In the genomic region with DNA sequence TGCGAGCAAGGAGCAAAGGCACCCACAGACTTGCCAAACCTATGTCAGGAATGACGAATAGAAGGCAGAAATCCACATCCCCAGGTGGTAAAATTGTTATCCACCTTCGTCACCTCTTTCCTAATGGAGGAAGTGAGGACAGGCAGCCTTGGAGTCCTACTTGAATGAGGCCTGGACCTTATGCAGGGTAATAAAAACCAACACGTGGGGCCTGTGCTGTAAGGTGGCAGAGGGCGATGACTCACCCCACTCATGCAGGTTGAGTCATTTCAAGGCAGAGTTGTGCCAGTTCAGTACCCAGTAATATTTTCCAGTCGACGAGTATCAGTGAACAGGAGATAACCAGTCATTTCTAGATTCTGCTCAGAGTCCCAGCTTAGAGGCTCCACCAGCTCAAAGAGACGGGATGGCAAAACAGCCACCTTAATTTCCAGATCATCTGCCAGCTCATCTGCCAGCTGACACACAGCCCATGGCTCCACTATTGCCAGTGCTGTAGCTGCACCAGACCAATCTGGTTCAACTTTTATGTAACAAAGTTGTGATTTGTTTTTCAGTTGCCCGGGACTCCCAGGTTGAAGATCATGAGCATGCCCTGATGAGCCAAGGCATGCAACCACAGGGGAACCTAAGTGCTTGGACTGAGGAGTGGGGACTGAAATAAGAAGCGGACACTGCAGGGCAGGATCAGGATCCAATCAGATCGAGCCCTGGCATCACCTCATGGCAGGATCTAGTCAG, we compare ENCODE assay signal across 2 cellular contexts.
TF ChIP-seq lines count a peak whose summit lies in the region.

No MANE protein-coding gene starts in this region.

TF ChIP-seq in HCT116, 20 proteins besides CTCF, POLR2A, EP300 and RAD21:
- TF ChIP-seq EZH2 (IDR thresholded peaks at IDR 0.05) (no peak), CEBPB (IDR thresholded peaks at IDR 0.05; ENCODE audit: low read depth) (peak; percentile 95), TCF7L2 (IDR thresholded peaks at IDR 0.05; ENCODE audit: borderline replicate concordance, extremely low read depth, insufficient read depth, insufficient read length) (peak; percentile 71), ZNF274 (IDR thresholded peaks at IDR 0.05; ENCODE audit: low read depth, low read length) (no peak), SIN3A (IDR thresholded peaks at IDR 0.05; ENCODE audit: low read depth) (peak; percentile 98), POLR2AphosphoS5 (IDR thresholded peaks at IDR 0.05; ENCODE audit: low read depth, low read length) (peak; percentile 80), EGR1 (IDR thresholded peaks at IDR 0.05; ENCODE audit: low read depth) (peak; percentile 51), YY1 (IDR thresholded peaks at IDR 0.05; ENCODE audit: extremely low read depth, insufficient replicate concordance, low read depth, low read length) (peak; percentile 72), JUND (IDR thresholded peaks at IDR 0.05) (peak; percentile 100), ZFX (IDR thresholded peaks at IDR 0.05) (no peak), ELF1 (IDR thresholded peaks at IDR 0.05; ENCODE audit: borderline replicate concordance, low read depth) (no peak; the same call in 1 of the 2 replicates), SRF (IDR thresholded peaks at IDR 0.05; ENCODE audit: low read depth) (peak; percentile 88), CBX3 (IDR thresholded peaks at IDR 0.05; ENCODE audit: low read depth) (peak; percentile 95), SP1 (IDR thresholded peaks at IDR 0.05; ENCODE audit: low read depth) (peak; percentile 98), EZH2phosphoT487 (IDR thresholded peaks at IDR 0.05; ENCODE audit: borderline replicate concordance) (no peak), FOSL1 (IDR thresholded peaks at IDR 0.05; ENCODE audit: low read depth) (peak; percentile 100)
- TF ChIP-seq, protein P1, sequence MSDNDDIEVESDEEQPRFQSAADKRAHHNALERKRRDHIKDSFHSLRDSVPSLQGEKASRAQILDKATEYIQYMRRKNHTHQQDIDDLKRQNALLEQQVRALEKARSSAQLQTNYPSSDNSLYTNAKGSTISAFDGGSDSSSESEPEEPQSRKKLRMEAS (IDR thresholded peaks at IDR 0.05): peak; percentile 98
- TF ChIP-seq, protein P2, sequence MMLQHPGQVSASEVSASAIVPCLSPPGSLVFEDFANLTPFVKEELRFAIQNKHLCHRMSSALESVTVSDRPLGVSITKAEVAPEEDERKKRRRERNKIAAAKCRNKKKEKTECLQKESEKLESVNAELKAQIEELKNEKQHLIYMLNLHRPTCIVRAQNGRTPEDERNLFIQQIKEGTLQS (IDR thresholded peaks at IDR 0.05): peak; percentile 93
- TF ChIP-seq, protein P3, sequence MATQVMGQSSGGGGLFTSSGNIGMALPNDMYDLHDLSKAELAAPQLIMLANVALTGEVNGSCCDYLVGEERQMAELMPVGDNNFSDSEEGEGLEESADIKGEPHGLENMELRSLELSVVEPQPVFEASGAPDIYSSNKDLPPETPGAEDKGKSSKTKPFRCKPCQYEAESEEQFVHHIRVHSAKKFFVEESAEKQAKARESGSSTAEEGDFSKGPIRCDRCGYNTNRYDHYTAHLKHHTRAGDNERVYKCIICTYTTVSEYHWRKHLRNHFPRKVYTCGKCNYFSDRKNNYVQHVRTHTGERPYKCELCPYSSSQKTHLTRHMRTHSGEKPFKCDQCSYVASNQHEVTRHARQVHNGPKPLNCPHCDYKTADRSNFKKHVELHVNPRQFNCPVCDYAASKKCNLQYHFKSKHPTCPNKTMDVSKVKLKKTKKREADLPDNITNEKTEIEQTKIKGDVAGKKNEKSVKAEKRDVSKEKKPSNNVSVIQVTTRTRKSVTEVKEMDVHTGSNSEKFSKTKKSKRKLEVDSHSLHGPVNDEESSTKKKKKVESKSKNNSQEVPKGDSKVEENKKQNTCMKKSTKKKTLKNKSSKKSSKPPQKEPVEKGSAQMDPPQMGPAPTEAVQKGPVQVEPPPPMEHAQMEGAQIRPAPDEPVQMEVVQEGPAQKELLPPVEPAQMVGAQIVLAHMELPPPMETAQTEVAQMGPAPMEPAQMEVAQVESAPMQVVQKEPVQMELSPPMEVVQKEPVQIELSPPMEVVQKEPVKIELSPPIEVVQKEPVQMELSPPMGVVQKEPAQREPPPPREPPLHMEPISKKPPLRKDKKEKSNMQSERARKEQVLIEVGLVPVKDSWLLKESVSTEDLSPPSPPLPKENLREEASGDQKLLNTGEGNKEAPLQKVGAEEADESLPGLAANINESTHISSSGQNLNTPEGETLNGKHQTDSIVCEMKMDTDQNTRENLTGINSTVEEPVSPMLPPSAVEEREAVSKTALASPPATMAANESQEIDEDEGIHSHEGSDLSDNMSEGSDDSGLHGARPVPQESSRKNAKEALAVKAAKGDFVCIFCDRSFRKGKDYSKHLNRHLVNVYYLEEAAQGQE (IDR thresholded peaks at IDR 0.05; ENCODE audit: low read depth): no peak
- TF ChIP-seq, protein P4, sequence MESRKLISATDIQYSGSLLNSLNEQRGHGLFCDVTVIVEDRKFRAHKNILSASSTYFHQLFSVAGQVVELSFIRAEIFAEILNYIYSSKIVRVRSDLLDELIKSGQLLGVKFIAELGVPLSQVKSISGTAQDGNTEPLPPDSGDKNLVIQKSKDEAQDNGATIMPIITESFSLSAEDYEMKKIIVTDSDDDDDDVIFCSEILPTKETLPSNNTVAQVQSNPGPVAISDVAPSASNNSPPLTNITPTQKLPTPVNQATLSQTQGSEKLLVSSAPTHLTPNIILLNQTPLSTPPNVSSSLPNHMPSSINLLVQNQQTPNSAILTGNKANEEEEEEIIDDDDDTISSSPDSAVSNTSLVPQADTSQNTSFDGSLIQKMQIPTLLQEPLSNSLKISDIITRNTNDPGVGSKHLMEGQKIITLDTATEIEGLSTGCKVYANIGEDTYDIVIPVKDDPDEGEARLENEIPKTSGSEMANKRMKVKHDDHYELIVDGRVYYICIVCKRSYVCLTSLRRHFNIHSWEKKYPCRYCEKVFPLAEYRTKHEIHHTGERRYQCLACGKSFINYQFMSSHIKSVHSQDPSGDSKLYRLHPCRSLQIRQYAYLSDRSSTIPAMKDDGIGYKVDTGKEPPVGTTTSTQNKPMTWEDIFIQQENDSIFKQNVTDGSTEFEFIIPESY (IDR thresholded peaks at IDR 0.05; ENCODE audit: extremely low read depth, insufficient replicate concordance, low read length): peak; percentile 72

TF ChIP-seq in SK-N-SH, 30 proteins besides CTCF, POLR2A, EP300 and RAD21 (continues in another document):
- TF ChIP-seq GATA2 (CRISPR knock-in tag; IDR thresholded peaks at IDR 0.05) (no peak), CHD2 (IDR thresholded peaks at IDR 0.05; ENCODE audit: low read length, partially characterized antibody) (no peak), RCOR1 (IDR thresholded peaks at IDR 0.05; ENCODE audit: low read length) (no peak), SMC3 (IDR thresholded peaks at IDR 0.05; ENCODE audit: low read depth, low read length) (no peak), NFIC (IDR thresholded peaks at IDR 0.05; ENCODE audit: borderline replicate concordance) (peak; percentile 90), RXRA (IDR thresholded peaks at IDR 0.05; ENCODE audit: borderline replicate concordance, low read depth) (peak; percentile 89), ELF1 (IDR thresholded peaks at IDR 0.05) (no peak; the same call in 1 of the 2 replicates), MEF2A (IDR thresholded peaks at IDR 0.05; ENCODE audit: borderline replicate concordance, low read depth) (peak; percentile 50; the same call in 1 of the 2 replicates), TEAD4 (IDR thresholded peaks at IDR 0.05; ENCODE audit: borderline replicate concordance, insufficient read depth) (peak; percentile 64), MXI1 (IDR thresholded peaks at IDR 0.05; ENCODE audit: low read depth, low read length) (no peak), GABPA (IDR thresholded peaks at IDR 0.05; ENCODE audit: low read depth) (no peak), NRF1 (IDR thresholded peaks at IDR 0.05; ENCODE audit: low read depth, low read length) (no peak), JUND (IDR thresholded peaks at IDR 0.05) (peak; percentile 99), EZH2phosphoT487 (IDR thresholded peaks at IDR 0.05; ENCODE audit: borderline replicate concordance, low read depth) (no peak), TCF12 (IDR thresholded peaks at IDR 0.05) (peak; percentile 91), FOSL2 (IDR thresholded peaks at IDR 0.05; ENCODE audit: borderline replicate concordance, low read depth) (peak; percentile 100), FOXJ3 (CRISPR knock-in tag; IDR thresholded peaks at IDR 0.05) (no peak), POLR2AphosphoS5 (IDR thresholded peaks at IDR 0.05; ENCODE audit: low read depth, low read length) (peak; percentile 85; the same call in 1 of the 2 replicates), RFX5 (IDR thresholded peaks at IDR 0.05; ENCODE audit: low read length) (no peak), TAF1 (IDR thresholded peaks at IDR 0.05; ENCODE audit: borderline replicate concordance, low read depth, low read length) (no peak; the same call in 1 of the 2 replicates), SIN3A (IDR thresholded peaks at IDR 0.05; ENCODE audit: borderline replicate concordance, low read depth, low read length) (no peak), FOXM1 (IDR thresholded peaks at IDR 0.05; ENCODE audit: low read depth) (peak; percentile 77; the same call in 1 of the 2 replicates), YY1 (IDR thresholded peaks at IDR 0.05; ENCODE audit: low read depth) (no peak)
- TF ChIP-seq, protein P5, sequence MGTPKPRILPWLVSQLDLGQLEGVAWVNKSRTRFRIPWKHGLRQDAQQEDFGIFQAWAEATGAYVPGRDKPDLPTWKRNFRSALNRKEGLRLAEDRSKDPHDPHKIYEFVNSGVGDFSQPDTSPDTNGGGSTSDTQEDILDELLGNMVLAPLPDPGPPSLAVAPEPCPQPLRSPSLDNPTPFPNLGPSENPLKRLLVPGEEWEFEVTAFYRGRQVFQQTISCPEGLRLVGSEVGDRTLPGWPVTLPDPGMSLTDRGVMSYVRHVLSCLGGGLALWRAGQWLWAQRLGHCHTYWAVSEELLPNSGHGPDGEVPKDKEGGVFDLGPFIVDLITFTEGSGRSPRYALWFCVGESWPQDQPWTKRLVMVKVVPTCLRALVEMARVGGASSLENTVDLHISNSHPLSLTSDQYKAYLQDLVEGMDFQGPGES (IDR thresholded peaks at IDR 0.05; ENCODE audit: low read depth, low read length): no peak
- TF ChIP-seq, protein P3 (IDR thresholded peaks at IDR 0.05; ENCODE audit: low read depth, low read length): 0 out of 2 replicates have a peak, but pooled peaks have one; percentile 37
- TF ChIP-seq, protein P6, sequence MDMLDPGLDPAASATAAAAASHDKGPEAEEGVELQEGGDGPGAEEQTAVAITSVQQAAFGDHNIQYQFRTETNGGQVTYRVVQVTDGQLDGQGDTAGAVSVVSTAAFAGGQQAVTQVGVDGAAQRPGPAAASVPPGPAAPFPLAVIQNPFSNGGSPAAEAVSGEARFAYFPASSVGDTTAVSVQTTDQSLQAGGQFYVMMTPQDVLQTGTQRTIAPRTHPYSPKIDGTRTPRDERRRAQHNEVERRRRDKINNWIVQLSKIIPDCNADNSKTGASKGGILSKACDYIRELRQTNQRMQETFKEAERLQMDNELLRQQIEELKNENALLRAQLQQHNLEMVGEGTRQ (IDR thresholded peaks at IDR 0.05; ENCODE audit: borderline replicate concordance, low read depth, low read length): no peak
- TF ChIP-seq, protein P7, sequence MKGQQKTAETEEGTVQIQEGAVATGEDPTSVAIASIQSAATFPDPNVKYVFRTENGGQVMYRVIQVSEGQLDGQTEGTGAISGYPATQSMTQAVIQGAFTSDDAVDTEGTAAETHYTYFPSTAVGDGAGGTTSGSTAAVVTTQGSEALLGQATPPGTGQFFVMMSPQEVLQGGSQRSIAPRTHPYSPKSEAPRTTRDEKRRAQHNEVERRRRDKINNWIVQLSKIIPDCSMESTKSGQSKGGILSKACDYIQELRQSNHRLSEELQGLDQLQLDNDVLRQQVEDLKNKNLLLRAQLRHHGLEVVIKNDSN (IDR thresholded peaks at IDR 0.05; ENCODE audit: borderline replicate concordance, low read depth): peak; percentile 80; the same call in 1 of the 2 replicates
- TF ChIP-seq, protein P8, sequence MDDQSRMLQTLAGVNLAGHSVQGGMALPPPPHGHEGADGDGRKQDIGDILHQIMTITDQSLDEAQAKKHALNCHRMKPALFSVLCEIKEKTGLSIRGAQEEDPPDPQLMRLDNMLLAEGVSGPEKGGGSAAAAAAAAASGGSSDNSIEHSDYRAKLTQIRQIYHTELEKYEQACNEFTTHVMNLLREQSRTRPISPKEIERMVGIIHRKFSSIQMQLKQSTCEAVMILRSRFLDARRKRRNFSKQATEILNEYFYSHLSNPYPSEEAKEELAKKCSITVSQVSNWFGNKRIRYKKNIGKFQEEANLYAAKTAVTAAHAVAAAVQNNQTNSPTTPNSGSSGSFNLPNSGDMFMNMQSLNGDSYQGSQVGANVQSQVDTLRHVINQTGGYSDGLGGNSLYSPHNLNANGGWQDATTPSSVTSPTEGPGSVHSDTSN (IDR thresholded peaks at IDR 0.05): peak; percentile 84
- TF ChIP-seq, protein P4 (IDR thresholded peaks at IDR 0.05; ENCODE audit: borderline replicate concordance, low read depth): peak; percentile 38; the same call in 1 of the 2 replicates
